Comparison of ENCODE assay signal across 8 cellular contexts in the genomic region with DNA sequence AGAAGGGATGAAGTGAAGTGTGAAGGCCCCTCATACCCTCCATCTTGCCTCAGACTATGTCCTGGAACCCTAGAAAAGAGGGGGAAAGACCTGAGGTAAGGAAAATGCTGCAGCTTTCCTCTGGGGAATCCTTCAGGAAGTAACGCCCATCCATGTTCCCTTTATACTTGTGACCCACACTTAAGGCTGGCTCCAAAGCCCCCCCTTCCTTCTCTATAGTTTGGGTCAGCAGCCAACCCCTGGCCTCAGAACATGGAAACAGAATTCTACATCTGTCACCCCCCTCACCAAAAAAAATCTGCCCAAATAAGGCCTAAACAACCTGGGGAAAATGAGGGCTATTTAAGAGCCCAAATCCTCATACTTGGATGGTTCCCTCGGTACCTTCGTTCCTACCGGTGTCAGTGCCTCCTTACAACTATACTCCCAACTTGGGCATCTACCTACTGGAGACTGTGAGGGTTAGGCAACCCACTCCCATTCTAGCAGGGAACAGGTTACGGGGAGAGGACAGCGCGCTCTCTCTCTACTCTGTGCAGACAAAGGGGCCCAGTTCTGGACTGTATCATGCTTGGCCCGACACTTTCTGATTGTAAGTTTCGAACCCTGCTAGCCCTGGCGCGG. TPM values are rescaled to one million over a fixed set of nuclear protein-coding genes. Genes with fewer than 3 reads are reported as not detected.
A peak's percentile ranks its signal among the peaks of the same experiment; 100 is the strongest.
DNase-seq lines count a peak whose midpoint lies in the region; ATAC-seq and FAIRE-seq lines count a peak whose summit lies in the region.

No MANE protein-coding gene starts in this region.

- no peak for DNase-seq in activated CD4-positive, alpha-beta T cell treated with anti-CD3 and anti-CD28 coated beads, Interleukin-2, amount 10 ng/mL, durations not matched to agents 24 days and 14 days
- DNase-seq in activated CD4-positive, alpha-beta T cell treated with anti-CD3 and anti-CD28 coated beads for 1 hour: no peak
- no peak for DNase-seq in activated naive CD8-positive, alpha-beta T cell treated with anti-CD3 and anti-CD28 coated beads, Interleukin-2, amount 10 ng/mL, durations not matched to agents 7 days and 5 days
- DNase-seq in dedifferentiated amniotic fluid mesenchymal stem cell (ENCODE audit: extremely low spot score): no peak
- no peak for DNase-seq in urothelium cell line (ENCODE audit: low spot score)

- POLR2A ChIA-PET in activated naive CD8-positive, alpha-beta T cell treated with anti-CD3 and anti-CD28 coated beads, Interleukin-2, amount 10 ng/mL, durations not matched to agents 7 days and 5 days (lab: Charles Lee): interaction anchor here (0.6 to 6.0 kb wide), 9 partner anchors 9 to 140 kb away, joined by 3 to 113 read pairs (median 3); partner anchors contain the start of genes AGBL5 and KHK

- peaks cover 58% of the 10 kb centered on the region for H3K4me1 Mint-ChIP-seq in activated CD4-positive, alpha-beta T cell treated with anti-CD3 and anti-CD28 coated beads, Interleukin-2, amount 10 ng/mL, durations not matched to agents 24 days and 14 days
- peaks cover 50% of the 10 kb centered on the region for H3K4me1 Mint-ChIP-seq in activated naive CD8-positive, alpha-beta T cell treated with anti-CD3 and anti-CD28 coated beads, Interleukin-2, amount 10 ng/mL, durations not matched to agents 7 days and 5 days

- H3K27ac ChIP-seq in layer of hippocampus (ENCODE audit: low read depth, low read length) (peak overlapping the region; percentile 88), thymus (ENCODE audit: low read depth) (peak overlapping the region; percentile 88)

- no peaks in the 10 kb centered on the region for H3K9me3 ChIP-seq in thymus (ENCODE audit: control insufficient read depth)

- H3K36me3 ChIP-seq in thymus (ENCODE audit: control insufficient read depth, insufficient read depth): peaks cover 33% of the 10 kb centered on the region

- H3K9me3 Mint-ChIP-seq in activated CD4-positive, alpha-beta T cell treated with anti-CD3 and anti-CD28 coated beads, Interleukin-2, amount 10 ng/mL, durations not matched to agents 24 days and 14 days: no peaks in the 10 kb centered on the region
- no peaks in the 10 kb centered on the region for H3K9me3 Mint-ChIP-seq in activated naive CD8-positive, alpha-beta T cell treated with anti-CD3 and anti-CD28 coated beads, Interleukin-2, amount 10 ng/mL, durations not matched to agents 7 days and 5 days

- peak overlapping the region; percentile 93 for H3K27ac Mint-ChIP-seq in activated CD4-positive, alpha-beta T cell treated with anti-CD3 and anti-CD28 coated beads, Interleukin-2, amount 10 ng/mL, durations not matched to agents 24 days and 14 days
- peak overlapping the region; percentile 92 for H3K27ac Mint-ChIP-seq in activated naive CD8-positive, alpha-beta T cell treated with anti-CD3 and anti-CD28 coated beads, Interleukin-2, amount 10 ng/mL, durations not matched to agents 7 days and 5 days

- peak overlapping the region; percentile 75 for H3K4me3 ChIP-seq in thymus (ENCODE audit: low read length)

- FAIRE-seq in urothelium cell line (lab: Jason Lieb, UNC): no peak

- 9% methylated on average over 11 of the region's 11 CpGs for WGBS in thymus

- H3K36me3 Mint-ChIP-seq in activated CD4-positive, alpha-beta T cell treated with anti-CD3 and anti-CD28 coated beads, Interleukin-2, amount 10 ng/mL, durations not matched to agents 24 days and 14 days (ENCODE audit: low read depth): peaks cover 39% of the 10 kb centered on the region
- peaks cover 12% of the 10 kb centered on the region for H3K36me3 Mint-ChIP-seq in activated naive CD8-positive, alpha-beta T cell treated with anti-CD3 and anti-CD28 coated beads, Interleukin-2, amount 10 ng/mL, durations not matched to agents 7 days and 5 days

- H3K27me3 Mint-ChIP-seq in activated CD4-positive, alpha-beta T cell treated with anti-CD3 and anti-CD28 coated beads, Interleukin-2, amount 10 ng/mL, durations not matched to agents 24 days and 14 days: no peaks in the 10 kb centered on the region
- no peaks in the 10 kb centered on the region for H3K27me3 Mint-ChIP-seq in activated naive CD8-positive, alpha-beta T cell treated with anti-CD3 and anti-CD28 coated beads, Interleukin-2, amount 10 ng/mL, durations not matched to agents 7 days and 5 days

- H3K27me3 ChIP-seq in layer of hippocampus (ENCODE audit: control insufficient read depth, insufficient read depth, low read length) (no peaks in the 10 kb centered on the region), thymus (ENCODE audit: control insufficient read depth, insufficient read depth) (no peaks in the 10 kb centered on the region)

- peak overlapping the region; percentile 99 for H3K4me3 Mint-ChIP-seq in activated CD4-positive, alpha-beta T cell treated with anti-CD3 and anti-CD28 coated beads, Interleukin-2, amount 10 ng/mL, durations not matched to agents 24 days and 14 days
- H3K4me3 Mint-ChIP-seq in activated naive CD8-positive, alpha-beta T cell treated with anti-CD3 and anti-CD28 coated beads, Interleukin-2, amount 10 ng/mL, durations not matched to agents 7 days and 5 days: peak overlapping the region; percentile 93

- intact Hi-C loops in activated CD4-positive, alpha-beta T cell treated with anti-CD3 and anti-CD28 coated beads, Interleukin-2, amount 10 ng/mL, durations not matched to agents 24 days and 14 days (cut with micrococcal nuclease): loop anchor here (1.0 to 5.0 kb wide), 6 partner anchors 11 to 287 kb away; partner anchors contain the start of genes GTF3C2, KHK and TMEM214

- no peak for ATAC-seq in activated naive CD8-positive, alpha-beta T cell treated with anti-CD3 and anti-CD28 coated beads, Interleukin-2, amount 10 ng/mL, durations not matched to agents 7 days and 5 days (ENCODE audit: low read depth)
- ATAC-seq in GM18520 (IDR thresholded peaks at IDR 0.05; ENCODE audit: unreplicated experiment): no peak

- H3K4me1 ChIP-seq in thymus (ENCODE audit: control insufficient read depth, insufficient read depth, low read length): peaks cover 20% of the 10 kb centered on the region

RNA-seq across cellular contexts. Expression of gene OST4, which starts 0.7 kb away (rescaled TPM):
- total RNA-seq in activated CD4-positive, alpha-beta T cell treated with anti-CD3 and anti-CD28 coated beads, Interleukin-2, amount 10 ng/mL, durations not matched to agents 24 days and 14 days: 314 and 326 TPM in 2 replicates
- total RNA-seq in activated naive CD8-positive, alpha-beta T cell treated with anti-CD3 and anti-CD28 coated beads, Interleukin-2, amount 10 ng/mL, durations not matched to agents 7 days and 5 days: 100 to 1,000 TPM; 302 to 325 TPM
- polyA plus RNA-seq in thymus: 516 TPM

RNA-seq across cellular contexts. Expression of gene EMILIN1, which starts 7.7 kb away (rescaled TPM):
- total RNA-seq in activated CD4-positive, alpha-beta T cell treated with anti-CD3 and anti-CD28 coated beads, Interleukin-2, amount 10 ng/mL, durations not matched to agents 24 days and 14 days: 1.1 and 1.4 TPM in 2 replicates
- 1 to 10 TPM in 1 of 2 experiments, under 1 TPM in 1; 0.91 to 1.2 TPM for total RNA-seq in activated naive CD8-positive, alpha-beta T cell treated with anti-CD3 and anti-CD28 coated beads, Interleukin-2, amount 10 ng/mL, durations not matched to agents 7 days and 5 days
- polyA plus RNA-seq in thymus: 8.9 TPM

RNA-seq across cellular contexts. Expression of gene KHK, which starts 15.8 kb away (rescaled TPM):
- total RNA-seq in activated CD4-positive, alpha-beta T cell treated with anti-CD3 and anti-CD28 coated beads, Interleukin-2, amount 10 ng/mL, durations not matched to agents 24 days and 14 days: 13.4 and 13.9 TPM in 2 replicates
- total RNA-seq in activated naive CD8-positive, alpha-beta T cell treated with anti-CD3 and anti-CD28 coated beads, Interleukin-2, amount 10 ng/mL, durations not matched to agents 7 days and 5 days: 10 to 100 TPM; 13.1 to 13.7 TPM
- 2.5 TPM for polyA plus RNA-seq in thymus

RNA-seq across cellular contexts. Expression of gene AGBL5, which starts 19.3 kb away (rescaled TPM):
- 13.9 and 14.1 TPM in 2 replicates for total RNA-seq in activated CD4-positive, alpha-beta T cell treated with anti-CD3 and anti-CD28 coated beads, Interleukin-2, amount 10 ng/mL, durations not matched to agents 24 days and 14 days
- total RNA-seq in activated naive CD8-positive, alpha-beta T cell treated with anti-CD3 and anti-CD28 coated beads, Interleukin-2, amount 10 ng/mL, durations not matched to agents 7 days and 5 days: 10 to 100 TPM; 14.9 to 18.0 TPM
- polyA plus RNA-seq in thymus: 11.0 TPM

RNA-seq across cellular contexts. Expression of gene TMEM214, which starts 38.0 kb away (rescaled TPM):
- 93.4 and 98.6 TPM in 2 replicates for total RNA-seq in activated CD4-positive, alpha-beta T cell treated with anti-CD3 and anti-CD28 coated beads, Interleukin-2, amount 10 ng/mL, durations not matched to agents 24 days and 14 days
- 10 to 100 TPM; 68.1 to 70.8 TPM for total RNA-seq in activated naive CD8-positive, alpha-beta T cell treated with anti-CD3 and anti-CD28 coated beads, Interleukin-2, amount 10 ng/mL, durations not matched to agents 7 days and 5 days
- 30.3 TPM for polyA plus RNA-seq in thymus
